ENCODE assay signal across 1 cellular context in genomic region chr7:143250822-143251221, GRCh38.
TF ChIP-seq lines count a peak whose summit lies in the region.

No MANE protein-coding gene starts in this region.

TF ChIP-seq in K562, 482 proteins besides CTCF, POLR2A, EP300 and RAD21:
- TF ChIP-seq NONO (IDR thresholded peaks at IDR 0.05; ENCODE audit: low read depth in 2 of 2, low read length in 1 of 2) (no peak), ZNF512 (tag; IDR thresholded peaks at IDR 0.05) (peak; percentile 65)
TF ChIP-seq in K562: peak in this region for 1.
